In the genomic region with DNA sequence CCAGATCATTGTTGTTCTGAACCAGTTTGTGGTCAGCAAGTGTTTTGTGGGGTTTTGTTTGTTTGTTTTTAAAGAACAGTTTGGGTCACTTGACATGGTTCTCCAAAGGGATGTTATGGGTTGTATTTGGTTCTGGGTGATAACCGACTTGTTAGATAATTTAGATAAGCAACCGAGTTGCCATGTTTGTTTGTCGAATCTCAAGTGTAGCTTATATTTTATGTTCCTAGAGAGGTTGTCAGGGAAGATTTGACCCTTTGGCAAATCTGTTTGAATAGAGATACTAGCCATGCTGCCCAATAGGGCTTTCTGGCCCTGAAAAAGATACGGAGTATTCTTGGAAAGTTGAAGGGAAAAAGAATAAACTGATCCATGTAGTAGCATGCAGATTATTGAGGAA, we compare ENCODE assay signal across 18 cellular contexts. TPM values are rescaled to one million over a fixed set of nuclear protein-coding genes. Genes with fewer than 3 reads are reported as not detected.
DNase-seq lines count a peak whose midpoint lies in the region; ATAC-seq and TF ChIP-seq lines count a peak whose summit lies in the region.
"Had no signal": no experiment of that assay in that cellular context is flagged by ENCODE, and none has a peak within 500 bp of the region (broad histone marks: within the 10 kb centered on the region; RNA-seq: fewer than 3 reads in every experiment).

No MANE protein-coding gene starts in this region.

- H4K20me1 ChIP-seq in smooth muscle cell (ENCODE audit: low read depth), result peaks cover 79% of the 10 kb centered on the region

- no peak overlapping the region for H3K4me3 Mint-ChIP-seq in activated naive CD4-positive, alpha-beta T cell treated with anti-CD3 and anti-CD28 coated beads, Interleukin-2, amount 50 U/mL, for 24 hours
- peak overlapping the region; percentile 8 for H3K4me3 Mint-ChIP-seq in Calu3 (ENCODE audit: low read depth, unreplicated experiment)
- H3K4me3 Mint-ChIP-seq in WTC11, result no peak overlapping the region
- no peak overlapping the region for H3K4me3 Mint-ChIP-seq in endodermal cell
- H3K4me3 Mint-ChIP-seq: CD4-positive, alpha-beta memory T cell had no signal

- H3F3A ChIP-seq in smooth muscle cell (ENCODE audit: low read depth), result peaks cover 28% of the 10 kb centered on the region

- H3K4me1 ChIP-seq in endodermal cell (ENCODE audit: control insufficient read depth, insufficient read depth, low read length), result peaks cover 4% of the 10 kb centered on the region
- H3K4me1 ChIP-seq in smooth muscle cell (ENCODE audit: low read depth), result no peaks in the 10 kb centered on the region

- no peak for DNase-seq in activated naive CD4-positive, alpha-beta T cell treated with Interleukin-2 at 50 U/mL for 16 hours
- DNase-seq in Calu3 (no peak), WTC11 (ENCODE audit: low spot score) (no peak), endodermal cell (no peak), midbrain (lab: John Stamatoyannopoulos, UW) (no peak), NCI-H1436 (lab: John Stamatoyannopoulos, UW) (no peak), smooth muscle cell (lab: John Stamatoyannopoulos, UW; ENCODE audit: unreplicated experiment) (no peak)
- DNase-seq: ACHN; CD4-positive, alpha-beta memory T cell; DMS 273 treated with DMSO at 0.1 percent for 48 hours; Karpas-422; NCI-H2029; NCI-H2171 treated with DMSO at 0.1 percent for 48 hours; NCI-H774; Peyer's patch; SHP77 had no signal

- BruUV-seq in Calu3 (replicated peaks; lab: Mats Ljungman, UMichigan), result no TSS peak

- no peak overlapping the region for H3K4me2 ChIP-seq in smooth muscle cell

- H3K27ac Mint-ChIP-seq in activated naive CD4-positive, alpha-beta T cell treated with anti-CD3 and anti-CD28 coated beads, Interleukin-2, amount 50 U/mL, for 24 hours, result peak overlapping the region; percentile 55
- peak overlapping the region; percentile 56 for H3K27ac Mint-ChIP-seq in Calu3 (ENCODE audit: unreplicated experiment)
- H3K27ac Mint-ChIP-seq in WTC11, result peak overlapping the region; percentile 83
- peak overlapping the region; percentile 30 for H3K27ac Mint-ChIP-seq in endodermal cell

- no peak overlapping the region for H3K4me3 ChIP-seq in endodermal cell (ENCODE audit: low read length)
- H3K4me3 ChIP-seq in smooth muscle cell, result no peak overlapping the region
- H3K4me3 ChIP-seq: Peyer's patch had no signal

- TF ChIP-seq CTCF in Calu3 (IDR thresholded peaks at IDR 0.05; ENCODE audit: unreplicated experiment), result no peak
- TF ChIP-seq CTCF in WTC11 (IDR thresholded peaks at IDR 0.05), result no peak
- TF ChIP-seq CTCF in endodermal cell (conservative IDR thresholded peaks at IDR 0.05), result no peak
- TF ChIP-seq CTCF in smooth muscle cell (IDR thresholded peaks at IDR 0.05; ENCODE audit: borderline replicate concordance, insufficient read depth, poor library complexity, severe bottlenecking), result no peak

- no peak for ATAC-seq in WTC11

- peaks cover 56% of the 10 kb centered on the region for H3K4me1 Mint-ChIP-seq in activated naive CD4-positive, alpha-beta T cell treated with anti-CD3 and anti-CD28 coated beads, Interleukin-2, amount 50 U/mL, for 24 hours
- H3K4me1 Mint-ChIP-seq in Calu3 (ENCODE audit: low read depth, unreplicated experiment) (peaks cover 43% of the 10 kb centered on the region), WTC11 (peaks cover 20% of the 10 kb centered on the region), endodermal cell (peaks cover 18% of the 10 kb centered on the region)

- no peak overlapping the region for H3K9ac ChIP-seq in endodermal cell (ENCODE audit: extremely low read depth, low read length, poor library complexity, severe bottlenecking)
- no peak overlapping the region for H3K9ac ChIP-seq in smooth muscle cell (ENCODE audit: low read depth)

- peaks cover 75% of the 10 kb centered on the region for H3K36me3 ChIP-seq in endodermal cell (ENCODE audit: control insufficient read depth, insufficient read depth, low read length)
- peaks cover 13% of the 10 kb centered on the region for H3K36me3 ChIP-seq in smooth muscle cell (ENCODE audit: low read depth)

- no peaks in the 10 kb centered on the region for H3K9me3 Mint-ChIP-seq in activated naive CD4-positive, alpha-beta T cell treated with anti-CD3 and anti-CD28 coated beads, Interleukin-2, amount 50 U/mL, for 24 hours
- H3K9me3 Mint-ChIP-seq in Calu3 (ENCODE audit: low read depth, unreplicated experiment) (no peaks in the 10 kb centered on the region), WTC11 (no peaks in the 10 kb centered on the region), endodermal cell (peaks cover 10% of the 10 kb centered on the region)
- H3K9me3 Mint-ChIP-seq: CD4-positive, alpha-beta memory T cell had no signal

- CTCF ChIA-PET in Calu3 (lab: Charles Lee) (interaction anchor here (0.6 kb wide), 1 partner anchor 130 kb away, joined by 4 read pairs; no protein-coding TSS in a partner anchor), WTC11 (lab: Charles Lee) (no interaction called here)

- H3K27me3 Mint-ChIP-seq in activated naive CD4-positive, alpha-beta T cell treated with anti-CD3 and anti-CD28 coated beads, Interleukin-2, amount 50 U/mL, for 24 hours, result no peaks in the 10 kb centered on the region
- H3K27me3 Mint-ChIP-seq in Calu3 (ENCODE audit: unreplicated experiment) (no peaks in the 10 kb centered on the region), WTC11 (ENCODE audit: low read depth) (no peaks in the 10 kb centered on the region), endodermal cell (ENCODE audit: insufficient read depth) (no peaks in the 10 kb centered on the region)
- H3K27me3 Mint-ChIP-seq: CD4-positive, alpha-beta memory T cell had no signal

- H3K79me2 ChIP-seq in smooth muscle cell (ENCODE audit: low read depth), result peaks cover 57% of the 10 kb centered on the region

- H3K36me3 Mint-ChIP-seq in activated naive CD4-positive, alpha-beta T cell treated with anti-CD3 and anti-CD28 coated beads, Interleukin-2, amount 50 U/mL, for 24 hours, result peaks cover 42% of the 10 kb centered on the region
- peaks cover 83% of the 10 kb centered on the region for H3K36me3 Mint-ChIP-seq in Calu3 (ENCODE audit: insufficient read depth, unreplicated experiment)
- H3K36me3 Mint-ChIP-seq in WTC11, result peaks cover 78% of the 10 kb centered on the region
- peaks cover 75% of the 10 kb centered on the region for H3K36me3 Mint-ChIP-seq in endodermal cell (ENCODE audit: low read depth)

- 89 to 100% methylated on average over 3 to 4 of the region's 4 CpGs for WGBS in endodermal cell (ENCODE audit: insufficient coverage in 1 of 2, insufficient read length in 1 of 2), 2 experiments
- 91% methylated on average over 4 of the region's 4 CpGs for WGBS in smooth muscle cell (ENCODE audit: low lambda C conversion rate)

- POLR2A ChIA-PET in WTC11 (lab: Charles Lee), result no interaction called here

- no peak overlapping the region for H3K27ac ChIP-seq in endodermal cell (ENCODE audit: low read depth, low read length)
- H3K27ac ChIP-seq in smooth muscle cell (ENCODE audit: low read depth), result no peak overlapping the region
- H3K27ac ChIP-seq: Peyer's patch had no signal

- intact Hi-C loops in Calu3 (cut with micrococcal nuclease; ENCODE audit: unreplicated experiment), result no loop called here

- no peak overlapping the region for H2AFZ ChIP-seq in smooth muscle cell (ENCODE audit: low read depth)

- H3K9me3 ChIP-seq in endodermal cell (ENCODE audit: control insufficient read depth, low read length) (peaks cover 10% of the 10 kb centered on the region), smooth muscle cell (replicated peaks; ENCODE audit: low read depth) (no peaks in the 10 kb centered on the region)
- H3K9me3 ChIP-seq: Peyer's patch had no signal

- H3K27me3 ChIP-seq in endodermal cell (ENCODE audit: control insufficient read depth, insufficient read depth, low read length, poor library complexity, severe bottlenecking) (no peaks in the 10 kb centered on the region), smooth muscle cell (ENCODE audit: low read depth) (no peaks in the 10 kb centered on the region)
- H3K27me3 ChIP-seq: Peyer's patch had no signal

TF ChIP-seq in WTC11, 78 proteins besides CTCF, POLR2A, EP300 and RAD21:
- TF ChIP-seq ZNF512 (CRISPR knock-in tag; IDR thresholded peaks at IDR 0.05; ENCODE audit: borderline replicate concordance), result no peak
- TF ChIP-seq ERG (CRISPR knock-in tag; IDR thresholded peaks at IDR 0.05), result 0 out of 2 replicates have a peak, but pooled peaks have one; percentile 29
- peak; percentile 23; the same call in 1 of the 2 replicates for TF ChIP-seq ZNF671 (CRISPR knock-in tag; IDR thresholded peaks at IDR 0.05)

RNA-seq across cellular contexts. Expression of gene FGF18, which starts 12.2 kb away (rescaled TPM):
- 0.61 and 0.76 TPM in 2 replicates for total RNA-seq in Calu3 (2022)
- 0.72 to 1.4 TPM (median 0.87 TPM) in 3 replicates for total RNA-seq in WTC11 (2021)
- under 1 TPM; 0.44 to 0.57 TPM for total RNA-seq in endodermal cell
- 3.8 TPM for polyA plus RNA-seq in endodermal cell (2013, experiment 1 of 2)
- polyA plus RNA-seq in endodermal cell (2013, experiment 2 of 2), result 3.6 TPM
- not detected in 2 replicates for total RNA-seq in smooth muscle cell
- 0.21 TPM in 1 of 2 replicates, not detected in the other for polyA plus RNA-seq in smooth muscle cell
- total RNA-seq: NCI-H460 had no signal

RNA-seq across cellular contexts. Expression of gene NPM1, which starts 19.6 kb away (rescaled TPM):
- total RNA-seq in Calu3 (2022) (1,708 and 1,863 TPM in 2 replicates), WTC11 (2021) (3,469 to 3,530 TPM (median 3,528 TPM) in 3 replicates), endodermal cell (1,000 to 10,000 TPM; 1,997 to 2,127 TPM), smooth muscle cell (856 and 2,459 TPM in 2 replicates)
- 2,680 TPM for polyA plus RNA-seq in endodermal cell (2013, experiment 1 of 2)
- polyA plus RNA-seq in endodermal cell (2013, experiment 2 of 2), result 2,415 TPM
- polyA plus RNA-seq in smooth muscle cell, result 330 and 360 TPM in 2 replicates

Comparison
In these comparisons a context has a peak if more than half of its experiments do, and no peak if none do; other contexts are left out.
1. H3K27ac Mint-ChIP-seq: peak in every context shown above with its lines; median percentile 83 in WTC11; 56 in Calu3; 55 in activated naive CD4-positive, alpha-beta T cell treated with anti-CD3 and anti-CD28 coated beads, Interleukin-2, amount 50 U/mL, for 24 hours; 30 in endodermal cell.